Comparison of ENCODE assay signal across 13 cellular contexts in the genomic region with DNA sequence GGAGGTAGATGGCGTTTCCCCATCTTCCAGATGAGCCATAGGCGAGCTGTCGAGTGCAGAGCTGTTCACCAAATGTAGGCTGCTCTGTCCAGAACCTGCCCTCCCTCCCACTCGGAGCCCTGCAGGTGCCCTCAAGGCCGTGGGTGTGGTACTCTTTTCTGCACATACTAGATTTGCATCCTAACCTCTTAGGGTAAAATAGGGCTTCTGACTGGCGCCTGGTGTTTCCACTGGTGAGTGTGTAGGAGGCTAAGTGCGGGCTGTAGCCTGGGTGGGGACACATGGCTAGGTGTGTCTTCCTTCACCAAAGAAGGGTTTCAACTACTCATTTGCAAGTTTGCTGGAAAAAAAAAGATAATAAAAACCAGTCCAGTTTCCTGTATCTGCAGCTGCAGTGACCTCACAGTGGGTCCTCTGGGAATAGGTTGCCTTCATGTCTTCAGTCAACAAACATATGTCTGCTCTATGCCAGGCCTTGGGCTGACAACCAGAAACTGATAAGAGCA. TPM values are rescaled to one million over a fixed set of nuclear protein-coding genes. Genes with fewer than 3 reads are reported as not detected.
DNase-seq lines count a peak whose midpoint lies in the region; ATAC-seq and TF ChIP-seq lines count a peak whose summit lies in the region.
"Had no signal": no experiment of that assay in that cellular context is flagged by ENCODE, and none has a peak within 500 bp of the region (broad histone marks: within the 10 kb centered on the region; RNA-seq: fewer than 3 reads in every experiment).

No MANE protein-coding gene starts in this region.

- H3K4me3 Mint-ChIP-seq in endothelial cell (ENCODE audit: unreplicated experiment): no peak overlapping the region
- H3K4me3 Mint-ChIP-seq: activated T-helper 1 cell treated with anti-CD3 and anti-CD28 coated beads, Interleukin-12 subunit alpha, Interleukin-12 subunit beta, Interleukin-2, Interleukin-4 antibody, amounts not matched to agents 30 ng/mL and 10 ng/mL and 1 ng/mL, durations not matched to agents 14 hours and 24 hours and 36 hours; CD4-positive, CD25-positive, alpha-beta regulatory T cell had no signal

- no peak for DNase-seq in esophagus squamous epithelium (lab: John Stamatoyannopoulos, UW)
- DNase-seq in NCI-H1105 (lab: John Stamatoyannopoulos, UW): no peak
- DNase-seq in trophoblast cell: no peak
- no peak for DNase-seq in endothelial cell (ENCODE audit: low spot score)
- DNase-seq: CD4-positive, CD25-positive, alpha-beta regulatory T cell; heart right ventricle; midbrain; PC-3 had no signal

- H3K27me3 ChIP-seq in esophagus squamous epithelium (peaks cover 0 to 14% (median 0%) of the 10 kb centered on the region in 4 donors), trophoblast cell (ENCODE audit: insufficient read depth, low read length) (no peaks in the 10 kb centered on the region)

- ATAC-seq in GM21367 (IDR thresholded peaks at IDR 0.05; ENCODE audit: unreplicated experiment): peak; percentile 52
- peak; percentile 50 for ATAC-seq in HG03460 (IDR thresholded peaks at IDR 0.05; ENCODE audit: unreplicated experiment)
- ATAC-seq in HG03442 (IDR thresholded peaks at IDR 0.05; ENCODE audit: unreplicated experiment): no peak
- ATAC-seq: PC-3 had no signal

- no peaks in the 10 kb centered on the region for H3K4me1 Mint-ChIP-seq in endothelial cell (ENCODE audit: unreplicated experiment)

- no peak for TF ChIP-seq CTCF in GM12875 (IDR thresholded peaks at IDR 0.05; ENCODE audit: borderline replicate concordance, insufficient read depth, low read depth, low read length)
- no peak for TF ChIP-seq CTCF in esophagus squamous epithelium (IDR thresholded peaks at IDR 0.05)
- TF ChIP-seq CTCF in endothelial cell (IDR thresholded peaks at IDR 0.05; ENCODE audit: unreplicated experiment): no peak

- no peaks in the 10 kb centered on the region for H3K27me3 Mint-ChIP-seq in endothelial cell (ENCODE audit: unreplicated experiment)
- H3K27me3 Mint-ChIP-seq: CD4-positive, CD25-positive, alpha-beta regulatory T cell had no signal

- H3K4me1 ChIP-seq in esophagus squamous epithelium (peaks cover 8 to 62% (median 13%) of the 10 kb centered on the region in 3 donors), trophoblast cell (ENCODE audit: control insufficient read depth in 1 of 2, insufficient read depth in 2 of 2, low read length in 2 of 2) (peaks cover 4 to 10% of the 10 kb centered on the region in 2 experiments)

- no peaks in the 10 kb centered on the region for H3K36me3 Mint-ChIP-seq in endothelial cell (ENCODE audit: low read depth, unreplicated experiment)
- H3K36me3 Mint-ChIP-seq: CD4-positive, CD25-positive, alpha-beta regulatory T cell had no signal

- intact Hi-C loops in esophagus squamous epithelium (cut with DNase I): no loop called here

- TF ChIP-seq POLR2A in esophagus squamous epithelium (IDR thresholded peaks at IDR 0.05): no peak

- H3K9ac ChIP-seq in trophoblast cell (ENCODE audit: low read length): no peak overlapping the region

- no peak overlapping the region for H3K23ac ChIP-seq in trophoblast cell (ENCODE audit: low read length)

- no peak overlapping the region for H4K12ac ChIP-seq in trophoblast cell (ENCODE audit: low read depth, low read length)

- H3K27ac Mint-ChIP-seq in endothelial cell (ENCODE audit: unreplicated experiment): no peak overlapping the region
- H3K27ac Mint-ChIP-seq: activated T-helper 1 cell treated with anti-CD3 and anti-CD28 coated beads, Interleukin-12 subunit alpha, Interleukin-12 subunit beta, Interleukin-2, Interleukin-4 antibody, amounts not matched to agents 30 ng/mL and 10 ng/mL and 1 ng/mL, durations not matched to agents 14 hours and 24 hours and 36 hours; CD4-positive, CD25-positive, alpha-beta regulatory T cell had no signal

- no peak overlapping the region for H2BK5ac ChIP-seq in trophoblast cell (ENCODE audit: low read depth, low read length, poor library complexity)

- no peaks in the 10 kb centered on the region for H3K9me3 Mint-ChIP-seq in endothelial cell (ENCODE audit: unreplicated experiment)
- H3K9me3 Mint-ChIP-seq: activated T-helper 1 cell treated with anti-CD3 and anti-CD28 coated beads, Interleukin-12 subunit alpha, Interleukin-12 subunit beta, Interleukin-2, Interleukin-4 antibody, amounts not matched to agents 30 ng/mL and 10 ng/mL and 1 ng/mL, durations not matched to agents 14 hours and 24 hours and 36 hours; CD4-positive, CD25-positive, alpha-beta regulatory T cell had no signal

- no peaks in the 10 kb centered on the region for H3K79me1 ChIP-seq in trophoblast cell (ENCODE audit: low read length)

- no peak overlapping the region for H3K18ac ChIP-seq in trophoblast cell (ENCODE audit: low read length)

- no CpG with 5 or more reads among the region's 7 CpGs for WGBS in esophagus squamous epithelium, 2 donors
- no CpG with 5 or more reads among the region's 7 CpGs for WGBS in trophoblast cell (ENCODE audit: extremely low coverage, insufficient coverage, insufficient read length)

- H2AFZ ChIP-seq in trophoblast cell (ENCODE audit: insufficient read depth, low read length, poor library complexity): no peak overlapping the region

- H3K36me3 ChIP-seq in esophagus squamous epithelium (no peaks in the 10 kb centered on the region), trophoblast cell (ENCODE audit: control insufficient read depth in 1 of 2, insufficient read depth in 2 of 2, low read length in 2 of 2) (no peaks in the 10 kb centered on the region)
- H3K36me3 ChIP-seq: heart right ventricle had no signal

- H3K4ac ChIP-seq in trophoblast cell (ENCODE audit: low read depth, low read length): no peak overlapping the region

- H2BK12ac ChIP-seq in trophoblast cell (ENCODE audit: low read length): no peak overlapping the region

- H3K4me3 ChIP-seq in GM12875 (ENCODE audit: low read depth, low read length): peak overlapping the region; percentile 3
- H3K4me3 ChIP-seq in esophagus squamous epithelium: no peak overlapping the region
- H3K4me3 ChIP-seq in trophoblast cell (ENCODE audit: low read depth, low read length): no peak overlapping the region
- H3K4me3 ChIP-seq: heart right ventricle had no signal

- no peak overlapping the region for H3K4me2 ChIP-seq in trophoblast cell (ENCODE audit: low read length)

- H3K9me3 ChIP-seq in esophagus squamous epithelium (no peaks in the 10 kb centered on the region), trophoblast cell (ENCODE audit: insufficient read depth, low read depth, low read length) (peaks cover 2% of the 10 kb centered on the region)
- H3K9me3 ChIP-seq: heart right ventricle had no signal

- no peak overlapping the region for H2AK5ac ChIP-seq in trophoblast cell (ENCODE audit: low read length)

- H4K91ac ChIP-seq in trophoblast cell (ENCODE audit: low read depth, low read length): no peak overlapping the region

- H3K27ac ChIP-seq in esophagus squamous epithelium (peak overlapping the region; percentile 14 to 77 (median 42)), trophoblast cell (ENCODE audit: low read depth, low read length) (no peak overlapping the region)
- H3K27ac ChIP-seq: heart right ventricle had no signal

- H2BK120ac ChIP-seq in trophoblast cell (ENCODE audit: insufficient read depth, low read length, poor library complexity): no peak overlapping the region

- H3K14ac ChIP-seq in trophoblast cell (ENCODE audit: low read length): no peak overlapping the region

- H4K8ac ChIP-seq in trophoblast cell (ENCODE audit: low read depth, low read length): no peak overlapping the region

- H3K79me2 ChIP-seq in trophoblast cell (ENCODE audit: control insufficient read depth, insufficient read depth, low read length, poor library complexity): no peaks in the 10 kb centered on the region

RNA-seq across cellular contexts. Expression of a gene that starts 8.5 kb away (rescaled TPM):
- 10 to 100 TPM in 3 of 4 donors, 1 to 10 TPM in 1; 6.1 to 15.6 (median 13.5) TPM for total RNA-seq in esophagus squamous epithelium
- polyA plus RNA-seq in trophoblast cell (2013): 2.7 and 3.0 TPM in 2 replicates
- total RNA-seq in endothelial cell (ENCODE audit: unreplicated experiment): 0.97 TPM

RNA-seq across cellular contexts. Expression of a gene that starts 24.2 kb away (rescaled TPM):
- total RNA-seq in esophagus squamous epithelium (10 to 100 TPM; 17.1 to 26.7 (median 22.1) TPM), endothelial cell (ENCODE audit: unreplicated experiment) (10.3 TPM)
- 10.1 and 11.0 TPM in 2 replicates for polyA plus RNA-seq in trophoblast cell (2013)

RNA-seq across cellular contexts. Expression of a gene that starts 29.8 kb away (rescaled TPM):
- total RNA-seq in esophagus squamous epithelium: 1 to 10 TPM; 1.8 to 7.2 (median 3.4) TPM
- polyA plus RNA-seq in trophoblast cell (2013): 8.0 and 8.4 TPM in 2 replicates
- 13.0 TPM for total RNA-seq in endothelial cell (ENCODE audit: unreplicated experiment)

RNA-seq across cellular contexts. Expression of a gene that starts 32.4 kb away (rescaled TPM):
- total RNA-seq in esophagus squamous epithelium: 1,000 to 10,000 TPM in 1 of 4 donors, 100 to 1,000 TPM in 3; 737 to 1,827 (median 875) TPM
- 21.6 and 23.0 TPM in 2 replicates for polyA plus RNA-seq in trophoblast cell (2013)
- total RNA-seq in endothelial cell (ENCODE audit: unreplicated experiment): 38.9 TPM
